In genomic region chr7:47435889-47436312, GRCh38 we compare ENCODE assay signal across 8 cellular contexts.
DNase-seq lines count a peak whose midpoint lies in the region; ATAC-seq, FAIRE-seq and TF ChIP-seq lines count a peak whose summit lies in the region.

No MANE protein-coding gene starts in this region.

- no peaks in the 10 kb centered on the region for H3K36me3 Mint-ChIP-seq in T-helper 2 cell treated with Interferon-gamma antibody and Interleukin-4, amounts not matched to agents 5 μg/mL and 100 μg/mL, for 36 hours (ENCODE audit: low read depth)

- intact Hi-C loops in K562 (cut with micrococcal nuclease), result loop anchor here (1.0 to 10.0 kb wide), 3 partner anchors 84 to 379 kb away; no protein-coding TSS in a partner anchor

- H3K27me3 ChIP-seq in MM.1S (replicated peaks; ENCODE audit: insufficient read depth, low read length), result no peaks in the 10 kb centered on the region
- peaks cover 3 to 11% of the 10 kb centered on the region in 2 experiments; a peak in 2 of 5 replicates for H3K27me3 ChIP-seq in K562 (ENCODE audit: control insufficient read depth in 2 of 2, insufficient read depth in 2 of 2, low read length in 2 of 2)
- H3K27me3 ChIP-seq in subcutaneous abdominal adipose tissue (ENCODE audit: control insufficient read depth in 5 of 5, insufficient read depth in 4 of 5, low read length in 5 of 5), result no peaks in the 10 kb centered on the region

- peak; percentile 88 for TF ChIP-seq EP300 in K562 (IDR thresholded peaks at IDR 0.05; ENCODE audit: low read length)

- peak; percentile 71 to 73 for TF ChIP-seq RAD21 in K562 (CRISPR knock-in tag; conservative IDR thresholded peaks at IDR 0.05 in 1 of 2, IDR thresholded peaks at IDR 0.05 in 1 of 2)

- no peaks in the 10 kb centered on the region for H3K4me1 ChIP-seq in MM.1S (ENCODE audit: low read length)
- no peaks in the 10 kb centered on the region for H3K4me1 ChIP-seq in K562 (replicated peaks in 1 of 2; ENCODE audit: control insufficient read depth in 2 of 2, insufficient read depth in 2 of 2, low read length in 2 of 2)
- H3K4me1 ChIP-seq in subcutaneous abdominal adipose tissue (ENCODE audit: control insufficient read depth in 5 of 5, insufficient read depth in 5 of 5, low read length in 5 of 5), result peaks cover 0 to 39% (median 25%) of the 10 kb centered on the region in 5 donors

- peak; percentile 97 for ATAC-seq in K562
- ATAC-seq in GM21360 (IDR thresholded peaks at IDR 0.05; ENCODE audit: unreplicated experiment), result no peak

- H4K20me1 ChIP-seq in MM.1S (ENCODE audit: insufficient read depth, low read length) (peaks cover 16% of the 10 kb centered on the region), K562 (replicated peaks; ENCODE audit: control insufficient read depth, insufficient read depth, low read length) (no peaks in the 10 kb centered on the region)

- 1% methylated on average over 5 of the region's 5 CpGs for whole genome bisulfite sequencing in K562 (ENCODE audit: insufficient coverage, low coverage, missing lambda C conversion rate)

- POLR2A ChIA-PET in K562 (lab: Yijun Ruan, JAX), result no interaction called here

- H3K9me2 ChIP-seq in MM.1S (replicated peaks; ENCODE audit: insufficient read depth, low read length), result no peaks in the 10 kb centered on the region

- peak; percentile 67 for FAIRE-seq in K562 (lab: Jason Lieb, UNC)

- H3K9me1 ChIP-seq in K562 (ENCODE audit: control insufficient read depth, insufficient read depth, low read length), result no peaks in the 10 kb centered on the region

- H3K4me2 ChIP-seq in MM.1S (ENCODE audit: low read depth, low read length) (no peak overlapping the region), K562 (ENCODE audit: insufficient read depth, low read length) (no peak overlapping the region)

- no peak overlapping the region for H3K9ac ChIP-seq in MM.1S (ENCODE audit: low read length)
- no peak overlapping the region for H3K9ac ChIP-seq in K562 (ENCODE audit: insufficient read depth in 1 of 2, low read depth in 2 of 2, low read length in 2 of 2)
- peak overlapping the region in 1 of 5 donors; percentile 30 for H3K9ac ChIP-seq in subcutaneous abdominal adipose tissue (ENCODE audit: low read length in 5 of 5)

- no peak overlapping the region for H3K4me3 Mint-ChIP-seq in T-helper 2 cell treated with Interferon-gamma antibody and Interleukin-4, amounts not matched to agents 5 μg/mL and 100 μg/mL, for 36 hours

- no peak overlapping the region for H2AFZ ChIP-seq in MM.1S (ENCODE audit: low read length)
- no peak overlapping the region for H2AFZ ChIP-seq in K562 (ENCODE audit: low read depth, low read length)

- H3K79me2 ChIP-seq in MM.1S (ENCODE audit: low read length) (peaks cover 93% of the 10 kb centered on the region), K562 (ENCODE audit: control insufficient read depth, insufficient read depth, low read length) (no peaks in the 10 kb centered on the region)

- TF ChIP-seq CTCF in MM.1S (IDR thresholded peaks at IDR 0.05; ENCODE audit: low read length) (peak; percentile 16), K562 (IDR thresholded peaks at IDR 0.05 in 2 of 3, conservative IDR thresholded peaks at IDR 0.05 in 1 of 3; ENCODE audit: insufficient read depth in 2 of 3, low read depth in 1 of 3, low read length in 3 of 3) (peak; percentile 51 to 70 (median 67))

- in situ Hi-C loops in K562 (cut with MboI), result no loop called here

- no peak overlapping the region for H3K27ac Mint-ChIP-seq in T-helper 2 cell treated with Interferon-gamma antibody and Interleukin-4, amounts not matched to agents 5 μg/mL and 100 μg/mL, for 36 hours

- no TSS peak for BruUV-seq in K562 (replicated peaks; lab: Mats Ljungman, UMichigan)

- no peaks in the 10 kb centered on the region for H3K4me1 Mint-ChIP-seq in T-helper 2 cell treated with Interferon-gamma antibody and Interleukin-4, amounts not matched to agents 5 μg/mL and 100 μg/mL, for 36 hours (ENCODE audit: low read depth)

- peak; percentile 37 for DNase-seq in GM04503 (ENCODE audit: low read depth)
- DNase-seq in MM.1S, result no peak
- DNase-seq in K562 (ENCODE audit: extremely low read depth in 1 of 4, low spot score in 3 of 4), result peak; percentile 31 to 66 (median 41)
- DNase-seq in iPS-NIHi7 (ENCODE audit: extremely low spot score), result peak; percentile 73
- no peak for DNase-seq in SKM-1 treated with dmso at 0.1 percent for 144 hours (lab: John Stamatoyannopoulos, UW; ENCODE audit: unreplicated experiment)
- DNase-seq in T-helper 2 cell treated with Interferon-gamma antibody and Interleukin-4, amounts not matched to agents 5 μg/mL and 100 μg/mL, for 36 hours (ENCODE audit: low spot score), result no peak

- no peaks in the 10 kb centered on the region; the same call in 1 of the 2 replicates for H3F3A ChIP-seq in MM.1S (ENCODE audit: insufficient read depth, low read length)

- CTCF ChIA-PET in K562 (lab: Yijun Ruan, JAX; ENCODE audit: low intra/inter-chr PET ratio), result no interaction called here

- no peaks in the 10 kb centered on the region for H3K9me3 Mint-ChIP-seq in T-helper 2 cell treated with Interferon-gamma antibody and Interleukin-4, amounts not matched to agents 5 μg/mL and 100 μg/mL, for 36 hours

- no peak overlapping the region for H3K4me3 ChIP-seq in MM.1S (ENCODE audit: low read length)
- H3K4me3 ChIP-seq in K562, result no peak overlapping the region
- H3K4me3 ChIP-seq in subcutaneous abdominal adipose tissue (ENCODE audit: low read depth in 1 of 5, low read length in 5 of 5), result no peak overlapping the region

- H3K36me3 ChIP-seq in MM.1S (replicated peaks; ENCODE audit: insufficient read depth, low read length) (peaks cover 33% of the 10 kb centered on the region; the same call in 1 of the 2 replicates), K562 (ENCODE audit: control insufficient read depth, insufficient read depth, low read length) (no peaks in the 10 kb centered on the region), subcutaneous abdominal adipose tissue (ENCODE audit: control insufficient read depth in 5 of 5, insufficient read depth in 5 of 5, low read length in 5 of 5) (peaks cover 2 to 37% (median 34%) of the 10 kb centered on the region in 5 donors)

- TF ChIP-seq POLR2A in K562 (conservative IDR thresholded peaks at IDR 0.05), result no peak

- H3K27ac ChIP-seq in MM.1S (ENCODE audit: low read length) (no peak overlapping the region), K562 (ENCODE audit: extremely low read depth, low read depth, low read length) (no peak overlapping the region), subcutaneous abdominal adipose tissue (ENCODE audit: low read depth, low read length) (peak overlapping the region; percentile 57)

- H3K9me3 ChIP-seq in MM.1S (replicated peaks; ENCODE audit: insufficient read depth, low read length) (no peaks in the 10 kb centered on the region), K562 (replicated peaks; ENCODE audit: control insufficient read depth, insufficient read depth, low read depth, low read length) (no peaks in the 10 kb centered on the region), subcutaneous abdominal adipose tissue (ENCODE audit: control insufficient read depth in 5 of 5, low read length in 5 of 5) (no peaks in the 10 kb centered on the region)

- no peaks in the 10 kb centered on the region for H3K27me3 Mint-ChIP-seq in T-helper 2 cell treated with Interferon-gamma antibody and Interleukin-4, amounts not matched to agents 5 μg/mL and 100 μg/mL, for 36 hours (ENCODE audit: low read depth)

TF ChIP-seq in K562, 482 proteins besides CTCF, POLR2A, EP300 and RAD21 (continues in another document):
- no peak for TF ChIP-seq ETV5 (CRISPR knock-in tag; IDR thresholded peaks at IDR 0.05; ENCODE audit: low read depth)
- no peak for TF ChIP-seq ZNF740 (CRISPR knock-in tag; IDR thresholded peaks at IDR 0.05)
- TF ChIP-seq ZNF740 (tag; IDR thresholded peaks at IDR 0.05), result no peak
- TF ChIP-seq HNRNPK (IDR thresholded peaks at IDR 0.05; ENCODE audit: low read depth, low read length, poor library complexity, severe bottlenecking), result no peak
- TF ChIP-seq SIX5 (IDR thresholded peaks at IDR 0.05; ENCODE audit: borderline replicate concordance in 1 of 2, insufficient read depth in 1 of 2, low read depth in 1 of 2, low read length in 2 of 2), result no peak
- TF ChIP-seq CEBPG (CRISPR knock-in tag; IDR thresholded peaks at IDR 0.05), result peak; percentile 62
- TF ChIP-seq CEBPG (tag; conservative IDR thresholded peaks at IDR 0.05 in 1 of 2, IDR thresholded peaks at IDR 0.05 in 1 of 2), result peak; percentile 18 to 91; a peak in 3 of 4 replicates
- TF ChIP-seq ZNF12 (CRISPR knock-in tag; IDR thresholded peaks at IDR 0.05), result no peak
- TF ChIP-seq CTBP1 (IDR thresholded peaks at IDR 0.05; ENCODE audit: borderline replicate concordance), result peak; percentile 37; the same call in 1 of the 2 replicates
- no peak for TF ChIP-seq PCBP1 (IDR thresholded peaks at IDR 0.05; ENCODE audit: low read depth, low read length, poor library complexity, severe bottlenecking)
- TF ChIP-seq LEF1 (IDR thresholded peaks at IDR 0.05), result no peak; the same call in 1 of the 2 replicates
- no peak for TF ChIP-seq FOXJ2 (tag; IDR thresholded peaks at IDR 0.05)
- no peak for TF ChIP-seq CGGBP1 (CRISPR knock-in tag; IDR thresholded peaks at IDR 0.05)
- TF ChIP-seq TSC22D4 (tag; IDR thresholded peaks at IDR 0.05), result no peak
- no peak for TF ChIP-seq CBX2 (IDR thresholded peaks at IDR 0.05; ENCODE audit: insufficient read depth, low read length, poor library complexity, severe bottlenecking)

Comparison
In these comparisons a context has a peak if more than half of its experiments do, and no peak if none do; other contexts are left out.
1. DNase-seq: peak in GM04503 (single experiment), K562 (4 of 4) and iPS-NIHi7 (single experiment); none in MM.1S (single experiment), SKM-1 treated with dmso at 0.1 percent for 144 hours (single experiment) and T-helper 2 cell treated with Interferon-gamma antibody and Interleukin-4, amounts not matched to agents 5 μg/mL and 100 μg/mL, for 36 hours (single experiment).